1 cellular context compared by ENCODE assay signal in the genomic region with DNA sequence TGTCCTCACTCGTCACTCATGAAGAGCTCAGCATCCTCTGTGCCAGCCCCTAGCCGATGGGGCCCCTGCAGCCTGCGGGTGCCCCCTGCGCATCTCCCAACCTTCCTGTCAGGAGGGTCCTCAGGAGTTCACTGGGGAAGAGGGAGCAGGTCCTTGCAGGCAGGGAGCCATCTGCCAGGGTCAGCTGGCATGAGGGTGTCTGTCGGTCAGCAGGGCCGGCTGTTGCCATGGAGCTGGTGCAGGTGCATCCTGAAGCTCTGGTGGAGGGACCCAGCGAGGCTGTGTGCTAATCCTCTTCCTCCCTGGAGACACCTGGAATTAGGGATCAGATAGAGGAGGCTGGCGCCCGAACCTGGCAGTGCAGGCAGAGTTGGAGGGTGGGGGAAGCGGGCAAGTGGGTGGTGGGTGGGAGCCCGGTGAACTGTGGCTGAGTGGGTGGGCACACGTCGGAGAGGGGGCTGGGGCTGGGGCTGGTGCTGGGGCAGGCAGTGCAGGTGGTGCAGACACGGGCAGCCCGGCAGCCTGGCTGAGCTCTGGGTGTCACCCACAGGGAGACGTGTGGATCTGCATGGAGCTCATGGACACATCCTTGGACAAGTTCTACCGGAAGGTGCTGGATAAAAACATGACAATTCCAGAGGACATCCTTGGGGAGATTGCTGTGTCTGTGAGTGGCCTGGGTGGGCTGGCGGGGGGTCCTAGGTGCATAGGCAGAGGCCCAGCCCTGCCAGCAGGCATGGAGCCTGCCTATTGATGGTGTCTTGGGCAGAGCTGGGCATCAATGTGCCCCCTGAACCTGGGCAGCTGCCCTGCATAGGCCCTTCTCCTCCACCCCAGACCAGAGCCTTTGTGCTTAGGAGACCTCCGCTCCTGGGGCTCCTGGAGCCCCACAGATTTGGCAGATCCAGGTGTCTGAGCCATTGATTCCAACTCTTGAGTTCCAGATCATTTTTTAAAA.
TF ChIP-seq lines count a peak whose summit lies in the region.

No MANE protein-coding gene starts in this region.

TF ChIP-seq in HepG2, 621 proteins besides CTCF, POLR2A, EP300 and RAD21:
- TF ChIP-seq RBFOX2 (IDR thresholded peaks at IDR 0.05; ENCODE audit: low read depth, low read length) (0 out of 2 replicates have a peak, but pooled peaks have one; percentile 34), ZEB1 (IDR thresholded peaks at IDR 0.05; ENCODE audit: insufficient replicate concordance, low read depth) (no peak), AGO2 (optimal IDR thresholded peaks at IDR 0.05; ENCODE audit: low read depth, low read length) (peak; percentile 67)
